1 cellular context compared by ENCODE assay signal in the genomic region with DNA sequence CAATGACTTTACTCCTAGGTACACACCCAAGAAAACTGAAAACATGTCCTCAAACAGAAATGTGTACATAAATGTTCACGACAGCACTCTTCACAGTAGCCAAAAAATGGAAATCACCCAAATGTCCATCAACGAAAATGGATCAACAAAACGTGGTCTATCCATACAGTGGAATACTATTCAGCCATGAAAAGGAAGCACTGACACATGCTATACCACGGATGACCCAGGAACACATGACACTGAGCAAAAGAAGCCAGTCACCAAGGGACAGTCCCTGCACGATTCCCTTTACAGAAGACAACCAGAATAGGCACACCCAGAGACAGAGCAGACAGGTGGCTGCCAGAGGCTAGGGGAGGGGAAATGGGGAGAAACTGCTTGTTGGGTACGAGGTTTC.
TF ChIP-seq lines count a peak whose summit lies in the region.

No MANE protein-coding gene starts in this region.

TF ChIP-seq in HEK293, 187 proteins besides CTCF, POLR2A, EP300 and RAD21 (continued from another document):
- no peak for TF ChIP-seq ZNF398 (tag by site-specific recombination; IDR thresholded peaks at IDR 0.05)
- TF ChIP-seq ZNF449 (tag by site-specific recombination; IDR thresholded peaks at IDR 0.05): no peak
- TF ChIP-seq SP2 (tag by site-specific recombination; IDR thresholded peaks at IDR 0.05): no peak
- no peak for TF ChIP-seq ZNF239 (tag by site-specific recombination; IDR thresholded peaks at IDR 0.05)
